In genomic region chr9:78021692-78022091, GRCh38 we compare ENCODE assay signal across 9 cellular contexts. TPM values are rescaled to one million over a fixed set of nuclear protein-coding genes. Genes with fewer than 3 reads are reported as not detected.
A peak's percentile ranks its signal among the peaks of the same experiment; 100 is the strongest.
DNase-seq lines count a peak whose midpoint lies in the region; TF ChIP-seq lines count a peak whose summit lies in the region.
"Had no signal": no experiment of that assay in that cellular context is flagged by ENCODE, and none has a peak within 500 bp of the region (broad histone marks: within the 10 kb centered on the region; RNA-seq: fewer than 3 reads in every experiment).

No MANE protein-coding gene starts in this region.

- peak overlapping the region; percentile 46 for H2BK5ac ChIP-seq in mesenchymal stem cell (ENCODE audit: low read depth, low read length, poor library complexity, severe bottlenecking)

- CTCF ChIA-PET in activated CD4-positive, alpha-beta T cell treated with anti-CD3 and anti-CD28 coated beads, Interleukin-2, amount 10 ng/mL, durations not matched to agents 7 days and 5 days (lab: Charles Lee), result interaction anchor here (1.3 kb wide), 1 partner anchor 20 kb away, joined by 3 read pairs; no protein-coding TSS in a partner anchor
- CTCF ChIA-PET in mammary epithelial cell (lab: Charles Lee; ENCODE audit: low non-redundant PET), result no interaction called here

- no peak overlapping the region for H4K91ac ChIP-seq in mesenchymal stem cell (ENCODE audit: low read length)

- peaks cover 88% of the 10 kb centered on the region for H3K79me2 ChIP-seq in mammary epithelial cell (ENCODE audit: insufficient read depth, low read length)

- dilution Hi-C loops in mammary epithelial cell (cut with HindIII; ENCODE audit: low sequenced_read_pairs), result no loop called here

- H2BK15ac ChIP-seq in mesenchymal stem cell (ENCODE audit: low read depth, poor library complexity, severe bottlenecking), result no peak overlapping the region

- H3K27me3 ChIP-seq in endodermal cell (ENCODE audit: control insufficient read depth, insufficient read depth, low read length, poor library complexity, severe bottlenecking), result no peaks in the 10 kb centered on the region
- H3K27me3 ChIP-seq in mesenchymal stem cell (ENCODE audit: control insufficient read depth in 1 of 2, insufficient read depth in 1 of 2, low read length in 2 of 2), result no peaks in the 10 kb centered on the region
- no peaks in the 10 kb centered on the region for H3K27me3 ChIP-seq in mammary epithelial cell (ENCODE audit: insufficient read depth, low read length)

- in situ Hi-C loops in mammary epithelial cell (cut with MboI; ENCODE audit: low sequenced_read_pairs in 2 of 2), result no loop called here

- peak overlapping the region in 1 of 2 experiments; percentile 38 for H3K18ac ChIP-seq in mesenchymal stem cell (ENCODE audit: low read depth in 1 of 2, low read length in 2 of 2)

- H3K79me1 ChIP-seq in mesenchymal stem cell (replicated peaks; ENCODE audit: low read length, poor library complexity, severe bottlenecking), result peaks cover 2% of the 10 kb centered on the region

- H2AFZ ChIP-seq in mesenchymal stem cell (ENCODE audit: low read depth, low read length), result no peak overlapping the region
- H2AFZ ChIP-seq in mammary epithelial cell (ENCODE audit: low read depth, low read length), result no peak overlapping the region

- no peak overlapping the region for H4K8ac ChIP-seq in mesenchymal stem cell (ENCODE audit: low read length)

- H3K27ac ChIP-seq in endodermal cell (ENCODE audit: low read depth, low read length), result no peak overlapping the region
- peak overlapping the region; percentile 97 for H3K27ac ChIP-seq in mesenchymal stem cell (ENCODE audit: low read length, poor library complexity, severe bottlenecking)
- no peak overlapping the region for H3K27ac ChIP-seq in mammary epithelial cell (ENCODE audit: insufficient read depth, low read depth, low read length)

- H3K14ac ChIP-seq in mesenchymal stem cell (ENCODE audit: low read length in 2 of 2), result no peak overlapping the region

- peak overlapping the region; percentile 99 for H2AK5ac ChIP-seq in mesenchymal stem cell (ENCODE audit: low read length, severe bottlenecking)

- H3K23ac ChIP-seq in mesenchymal stem cell (ENCODE audit: low read length in 2 of 2), result peak overlapping the region in 1 of 2 experiments; percentile 72

- H3K9ac ChIP-seq in endodermal cell (ENCODE audit: extremely low read depth, low read length, poor library complexity, severe bottlenecking) (no peak overlapping the region), mesenchymal stem cell (ENCODE audit: low read length) (no peak overlapping the region), mammary epithelial cell (ENCODE audit: insufficient read depth, low read length) (no peak overlapping the region)

- H3K36me3 Mint-ChIP-seq in activated CD4-positive, alpha-beta T cell treated with anti-CD3 and anti-CD28 coated beads, Interleukin-2, amount 10 ng/mL, durations not matched to agents 7 days and 5 days (ENCODE audit: low read depth), result peaks cover 16% of the 10 kb centered on the region
- H3K36me3 Mint-ChIP-seq in endodermal cell (ENCODE audit: low read depth), result peaks cover 7% of the 10 kb centered on the region
- peaks cover 9% of the 10 kb centered on the region for H3K36me3 Mint-ChIP-seq in type B pancreatic cell

- H2BK12ac ChIP-seq in mesenchymal stem cell (ENCODE audit: low read length in 2 of 2), result no peak overlapping the region

- no TSS peak for BruUV-seq in mammary epithelial cell (replicated peaks; lab: Mats Ljungman, UMichigan)

- intact Hi-C loops in mammary epithelial cell (cut with micrococcal nuclease), result no loop called here

- H3K4me1 ChIP-seq in endodermal cell (ENCODE audit: control insufficient read depth, insufficient read depth, low read length) (no peaks in the 10 kb centered on the region), mesenchymal stem cell (ENCODE audit: control insufficient read depth, insufficient read depth, low read depth, low read length) (peaks cover 16% of the 10 kb centered on the region), mammary epithelial cell (ENCODE audit: insufficient read depth, low read length) (peaks cover 12% of the 10 kb centered on the region)

- no peak overlapping the region for H2BK120ac ChIP-seq in mesenchymal stem cell (ENCODE audit: low read depth, low read length)

- POLR2A ChIA-PET in activated CD4-positive, alpha-beta T cell treated with anti-CD3 and anti-CD28 coated beads, Interleukin-2, amount 10 ng/mL, durations not matched to agents 7 days and 5 days (lab: Charles Lee), result no interaction called here

- DNase-seq in activated CD4-positive, alpha-beta T cell treated with anti-CD3 and anti-CD28 coated beads, Interleukin-2, amount 10 ng/mL, durations not matched to agents 7 days and 5 days, result no peak
- DNase-seq in activated CD4-positive, alpha-beta T cell treated with anti-CD3 and anti-CD28 coated beads for 48 hours, result no peak
- DNase-seq in endodermal cell (peak; percentile 59), mesenchymal stem cell (no peak), type B pancreatic cell (ENCODE audit: extremely low spot score, unreplicated experiment) (no peak), mammary epithelial cell (no peak), DMS153 treated with DMSO at 0.1 percent for 48 hours (lab: John Stamatoyannopoulos, UW; ENCODE audit: unreplicated experiment) (no peak), islet precursor cell (no peak)
- DNase-seq: NCI-H1105 treated with DMSO at 0.1 percent for 48 hours had no signal

- H3K4me3 ChIP-seq in endodermal cell (ENCODE audit: low read length) (no peak overlapping the region), mesenchymal stem cell (ENCODE audit: insufficient read depth in 1 of 2, low read depth in 1 of 2, low read length in 2 of 2) (no peak overlapping the region), mammary epithelial cell (replicated peaks in 1 of 3; ENCODE audit: insufficient read depth in 1 of 3, low read depth in 2 of 3, low read length in 3 of 3) (no peak overlapping the region)

- WGBS in endodermal cell (ENCODE audit: insufficient coverage in 1 of 2, insufficient read length in 1 of 2), 2 experiments, result 82 to 85% methylated on average over 7 to 8 of the region's 8 CpGs
- 82% methylated on average over 8 of the region's 8 CpGs for WGBS in mesenchymal stem cell
- WGBS in mammary epithelial cell (ENCODE audit: low coverage, missing lambda C conversion rate), result 93% methylated on average over 8 of the region's 8 CpGs

- no peaks in the 10 kb centered on the region for H3K9me3 Mint-ChIP-seq in activated CD4-positive, alpha-beta T cell treated with anti-CD3 and anti-CD28 coated beads, Interleukin-2, amount 10 ng/mL, durations not matched to agents 7 days and 5 days
- H3K9me3 Mint-ChIP-seq in endodermal cell (no peaks in the 10 kb centered on the region), type B pancreatic cell (no peaks in the 10 kb centered on the region)

- H3K27me3 Mint-ChIP-seq in activated CD4-positive, alpha-beta T cell treated with anti-CD3 and anti-CD28 coated beads, Interleukin-2, amount 10 ng/mL, durations not matched to agents 7 days and 5 days, result no peaks in the 10 kb centered on the region
- H3K27me3 Mint-ChIP-seq in endodermal cell (ENCODE audit: insufficient read depth), result no peaks in the 10 kb centered on the region
- no peaks in the 10 kb centered on the region for H3K27me3 Mint-ChIP-seq in type B pancreatic cell

- peak overlapping the region; percentile 31 for H3K27ac Mint-ChIP-seq in activated CD4-positive, alpha-beta T cell treated with anti-CD3 and anti-CD28 coated beads, Interleukin-2, amount 10 ng/mL, durations not matched to agents 7 days and 5 days
- peak overlapping the region; percentile 19 for H3K27ac Mint-ChIP-seq in endodermal cell
- H3K27ac Mint-ChIP-seq in type B pancreatic cell, result peak overlapping the region; percentile 5

- H3K9me3 ChIP-seq in endodermal cell (ENCODE audit: control insufficient read depth, low read length) (no peaks in the 10 kb centered on the region), mesenchymal stem cell (ENCODE audit: control insufficient read depth, low read length) (no peaks in the 10 kb centered on the region), mammary epithelial cell (replicated peaks; ENCODE audit: insufficient read depth, low read length) (no peaks in the 10 kb centered on the region)

- H3K36me3 ChIP-seq in endodermal cell (ENCODE audit: control insufficient read depth, insufficient read depth, low read length), result no peaks in the 10 kb centered on the region
- no peaks in the 10 kb centered on the region for H3K36me3 ChIP-seq in mesenchymal stem cell (ENCODE audit: control insufficient read depth in 1 of 2, insufficient read depth in 2 of 2, low read depth in 1 of 2, low read length in 2 of 2)
- no peaks in the 10 kb centered on the region for H3K36me3 ChIP-seq in mammary epithelial cell (ENCODE audit: insufficient read depth, low read length)

- no peaks in the 10 kb centered on the region for H4K20me1 ChIP-seq in mammary epithelial cell (ENCODE audit: insufficient read depth, low read length)

- H3K4me1 Mint-ChIP-seq in activated CD4-positive, alpha-beta T cell treated with anti-CD3 and anti-CD28 coated beads, Interleukin-2, amount 10 ng/mL, durations not matched to agents 7 days and 5 days, result peaks cover 48% of the 10 kb centered on the region
- H3K4me1 Mint-ChIP-seq in endodermal cell (peaks cover 30% of the 10 kb centered on the region), type B pancreatic cell (ENCODE audit: unreplicated experiment) (peaks cover 60% of the 10 kb centered on the region)

- TF ChIP-seq CTCF in endodermal cell (conservative IDR thresholded peaks at IDR 0.05) (peak; percentile 41), type B pancreatic cell (conservative IDR thresholded peaks at IDR 0.05) (no peak), mammary epithelial cell (conservative IDR thresholded peaks at IDR 0.05 in 1 of 2, IDR thresholded peaks at IDR 0.05 in 1 of 2; ENCODE audit: extremely low read depth in 1 of 2, insufficient read depth in 1 of 2, low read depth in 1 of 2, low read length in 2 of 2) (no peak)

- H3K4me2 ChIP-seq in mesenchymal stem cell (ENCODE audit: low read length, poor library complexity, severe bottlenecking) (peak overlapping the region; percentile 50), mammary epithelial cell (ENCODE audit: insufficient read depth, low read depth, low read length) (no peak overlapping the region)

- no peak overlapping the region for H3K4me3 Mint-ChIP-seq in activated CD4-positive, alpha-beta T cell treated with anti-CD3 and anti-CD28 coated beads, Interleukin-2, amount 10 ng/mL, durations not matched to agents 7 days and 5 days
- H3K4me3 Mint-ChIP-seq in endodermal cell (no peak overlapping the region), type B pancreatic cell (peak overlapping the region; percentile 53)

- H3K4ac ChIP-seq in mesenchymal stem cell (ENCODE audit: low read depth in 1 of 2, low read length in 2 of 2), result peak overlapping the region in 1 of 2 experiments; percentile 37

RNA-seq across cellular contexts. Expression of gene GNAQ, which starts 9.9 kb away (rescaled TPM):
- total RNA-seq in activated CD4-positive, alpha-beta T cell treated with anti-CD3 and anti-CD28 coated beads, Interleukin-2, amount 10 ng/mL, durations not matched to agents 7 days and 5 days, result 10 to 100 TPM; 28.1 to 31.8 TPM
- total RNA-seq in endodermal cell (10 to 100 TPM; 46.0 to 57.6 TPM), type B pancreatic cell (ENCODE audit: low replicate concordance) (46.7 and 52.1 TPM in 2 replicates), mammary epithelial cell (10 to 100 TPM; 47.3 to 66.2 TPM)
- 28.8 TPM for polyA plus RNA-seq in endodermal cell (2013, experiment 1 of 2)
- polyA plus RNA-seq in endodermal cell (2013, experiment 2 of 2), result 32.1 TPM
- 27.9 TPM for polyA plus RNA-seq in mesenchymal stem cell (2013, experiment 1 of 2)
- polyA plus RNA-seq in mesenchymal stem cell (2013, experiment 2 of 2), result 28.5 TPM
- polyA plus RNA-seq in mammary epithelial cell, result 31.3 TPM
- polyA minus RNA-seq in mammary epithelial cell, result 62.7 TPM
